In the genomic region with DNA sequence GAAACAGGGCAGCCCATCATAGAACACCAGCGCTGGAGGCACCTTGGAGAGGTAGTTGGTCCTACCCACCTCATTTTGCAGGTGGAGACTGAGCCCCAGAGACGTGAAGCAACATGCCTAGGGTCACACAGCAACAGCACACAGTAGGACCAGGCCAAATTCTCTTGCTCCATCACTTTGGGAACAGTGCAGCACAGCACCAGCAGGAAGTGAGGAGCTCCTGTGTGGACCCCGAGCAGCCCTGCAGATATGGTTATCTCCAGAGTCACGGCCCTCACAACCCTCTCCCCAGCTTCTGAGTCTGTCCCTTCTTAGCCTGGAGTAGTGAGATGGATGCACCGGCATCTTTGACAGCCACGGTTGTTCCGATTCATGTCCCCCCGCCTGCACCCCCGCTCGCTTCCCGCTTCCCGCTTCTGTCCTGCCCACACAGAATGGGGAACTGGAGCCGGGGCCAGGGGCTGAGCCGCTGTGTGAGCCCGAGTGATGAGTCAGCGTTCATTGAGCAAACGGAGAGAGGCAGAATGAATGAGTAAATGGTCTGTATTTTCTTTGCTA, we compare ENCODE assay signal across 9 cellular contexts.
DNase-seq lines count a peak whose midpoint lies in the region; ATAC-seq and TF ChIP-seq lines count a peak whose summit lies in the region.
"Had no signal": no experiment of that assay in that cellular context is flagged by ENCODE, and none has a peak within 500 bp of the region (broad histone marks: within the 10 kb centered on the region; RNA-seq: fewer than 3 reads in every experiment).

No MANE protein-coding gene starts in this region.

- H3K27ac ChIP-seq in BLaER1 treated with 17β-estradiol and CSF1 and Interleukin-3, amounts not matched to agents 10 nM and 100 nM, result 0 out of 22 replicates have a peak overlapping the region, but pooled peaks of 1 of the 11 experiments have one; percentile 16

- ATAC-seq in mucosa of descending colon, result peak; percentile 52
- ATAC-seq in GM18517 (IDR thresholded peaks at IDR 0.05; ENCODE audit: unreplicated experiment), result no peak
- no peak for ATAC-seq in GM18858 (IDR thresholded peaks at IDR 0.05; ENCODE audit: unreplicated experiment)
- ATAC-seq in HG02571 (IDR thresholded peaks at IDR 0.05; ENCODE audit: unreplicated experiment), result no peak

- H3K9ac ChIP-seq in BLaER1 treated with 17β-estradiol and CSF1 and Interleukin-3, amounts not matched to agents 10 nM and 100 nM, result no peak overlapping the region

- intact Hi-C loops in dendritic cell treated with granulocyte-macrophage colony-stimulating factor and Interleukin-4, amounts not matched to agents 40 ng/mL and 50 ng/mL, for 4 days (cut with micrococcal nuclease), result loop anchor here (5.0 to 10.0 kb wide), 2 partner anchors 38 to 185 kb away; no protein-coding TSS in a partner anchor
- intact Hi-C loops in mucosa of descending colon (cut with DNase I, micrococcal nuclease), result no loop called here

- H3K4me3 Mint-ChIP-seq in dendritic cell treated with granulocyte-macrophage colony-stimulating factor and Interleukin-4, amounts not matched to agents 40 ng/mL and 50 ng/mL, for 4 days, result peak overlapping the region; percentile 18

- H3K9me3 Mint-ChIP-seq in dendritic cell treated with granulocyte-macrophage colony-stimulating factor and Interleukin-4, amounts not matched to agents 40 ng/mL and 50 ng/mL, for 4 days, result no peaks in the 10 kb centered on the region

- H3K27me3 ChIP-seq in BLaER1 treated with 17β-estradiol and CSF1 and Interleukin-3, amounts not matched to agents 10 nM and 100 nM, result no peaks in the 10 kb centered on the region

- H3K4me1 Mint-ChIP-seq in dendritic cell treated with granulocyte-macrophage colony-stimulating factor and Interleukin-4, amounts not matched to agents 40 ng/mL and 50 ng/mL, for 4 days (ENCODE audit: low read depth), result peaks cover 78% of the 10 kb centered on the region

- DNase-seq in LHCN-M2 (ENCODE audit: low read depth), result peak; percentile 59
- peak; percentile 33 to 71 (median 45) for DNase-seq in mucosa of descending colon
- DNase-seq in DMS114 treated with DMSO at 0.1 percent for 48 hours (lab: John Stamatoyannopoulos, UW; ENCODE audit: unreplicated experiment), result no peak
- DNase-seq: activated CD4-positive, alpha-beta T cell treated with anti-CD3 and anti-CD28 coated beads, Interleukin-2, amount 50 U/mL, for 48 hours had no signal

- peaks cover 44 to 66% (median 60%) of the 10 kb centered on the region in 10 experiments for H3K4me1 ChIP-seq in BLaER1 treated with 17β-estradiol and CSF1 and Interleukin-3, amounts not matched to agents 10 nM and 100 nM
- H3K4me1 ChIP-seq in mucosa of descending colon (ENCODE audit: low read depth), result no peaks in the 10 kb centered on the region

- H3K27me3 Mint-ChIP-seq in dendritic cell treated with granulocyte-macrophage colony-stimulating factor and Interleukin-4, amounts not matched to agents 40 ng/mL and 50 ng/mL, for 4 days, result no peaks in the 10 kb centered on the region

- no peaks in the 10 kb centered on the region for H4K20me1 ChIP-seq in BLaER1 treated with 17β-estradiol and CSF1 and Interleukin-3, amounts not matched to agents 10 nM and 100 nM

- peaks cover 0 to 8% (median 3%) of the 10 kb centered on the region in 11 experiments; a peak in 20 of 22 replicates for H3K9me3 ChIP-seq in BLaER1 treated with 17β-estradiol and CSF1 and Interleukin-3, amounts not matched to agents 10 nM and 100 nM (replicated peaks in 1 of 11)
- H3K9me3 ChIP-seq in mucosa of descending colon, result no peaks in the 10 kb centered on the region

- no peak overlapping the region for H3K27ac Mint-ChIP-seq in dendritic cell treated with granulocyte-macrophage colony-stimulating factor and Interleukin-4, amounts not matched to agents 40 ng/mL and 50 ng/mL, for 4 days

- no peaks in the 10 kb centered on the region for H3K36me3 Mint-ChIP-seq in dendritic cell treated with granulocyte-macrophage colony-stimulating factor and Interleukin-4, amounts not matched to agents 40 ng/mL and 50 ng/mL, for 4 days (ENCODE audit: low read depth)

- H3K36me3 ChIP-seq in BLaER1 treated with 17β-estradiol and CSF1 and Interleukin-3, amounts not matched to agents 10 nM and 100 nM, result no peaks in the 10 kb centered on the region
- no peaks in the 10 kb centered on the region for H3K36me3 ChIP-seq in mucosa of descending colon (ENCODE audit: low read depth)

- 0 out of 20 replicates have a peak overlapping the region, but pooled peaks of 1 of the 10 experiments have one; percentile 9 for H3K4me3 ChIP-seq in BLaER1 treated with 17β-estradiol and CSF1 and Interleukin-3, amounts not matched to agents 10 nM and 100 nM
- H3K4me3 ChIP-seq in mucosa of descending colon, result no peak overlapping the region

- no peak for TF ChIP-seq CTCF in mucosa of descending colon (IDR thresholded peaks at IDR 0.05)

- H3K4me2 ChIP-seq in BLaER1 treated with 17β-estradiol and CSF1 and Interleukin-3, amounts not matched to agents 10 nM and 100 nM, result peak overlapping the region; percentile 75 to 89 (median 82)
